In genomic region chr3:29384640-29385039, GRCh38 we compare ENCODE assay signal across 10 cellular contexts.
DNase-seq lines count a peak whose midpoint lies in the region; ATAC-seq, FAIRE-seq and TF ChIP-seq lines count a peak whose summit lies in the region.
"Had no signal": no experiment of that assay in that cellular context is flagged by ENCODE, and none has a peak within 500 bp of the region (broad histone marks: within the 10 kb centered on the region; RNA-seq: fewer than 3 reads in every experiment).

No MANE protein-coding gene starts in this region.

- H3K27me3 ChIP-seq in IMR-90 (ENCODE audit: control insufficient read depth, insufficient read depth, low read length): no peaks in the 10 kb centered on the region
- no peaks in the 10 kb centered on the region for H3K27me3 ChIP-seq in transverse colon
- no peaks in the 10 kb centered on the region for H3K27me3 ChIP-seq in small intestine (ENCODE audit: control insufficient read depth in 2 of 2, insufficient read depth in 2 of 2, low read length in 2 of 2)

- H3K4ac ChIP-seq in IMR-90 (ENCODE audit: low read depth, low read length): no peak overlapping the region

- in situ Hi-C loops in IMR-90 (cut with MboI; ENCODE audit: low sequenced_read_pairs) (no loop called here), transverse colon (cut with MboI; ENCODE audit: low pct_ligation_motif_present in 1 of 4, low pct_unique_long_range_greater_than_20kb in 1 of 4, low sequenced_read_pairs in 3 of 4) (no loop called here)

- peaks cover 3% of the 10 kb centered on the region for H3K36me3 Mint-ChIP-seq in chondrocyte (ENCODE audit: low read depth)

- H3K4me3 Mint-ChIP-seq in chondrocyte (ENCODE audit: unreplicated experiment): peak overlapping the region; percentile 47

- peak overlapping the region; percentile 97 for H3K27ac Mint-ChIP-seq in chondrocyte (ENCODE audit: unreplicated experiment)

- no peak overlapping the region for H4K5ac ChIP-seq in IMR-90 (ENCODE audit: low read depth, low read length)

- H4K91ac ChIP-seq in IMR-90 (ENCODE audit: insufficient read depth, low read depth, low read length): no peak overlapping the region

- H3K4me3 ChIP-seq in IMR-90 (ENCODE audit: insufficient read depth, low read depth, low read length) (no peak overlapping the region), transverse colon (no peak overlapping the region), small intestine (ENCODE audit: low read depth in 1 of 2, low read length in 2 of 2) (no peak overlapping the region)
- H3K4me3 ChIP-seq: lower lobe of right lung had no signal

- no peak for TF ChIP-seq POLR2A in IMR-90 (IDR thresholded peaks at IDR 0.05; ENCODE audit: low read depth, low read length)
- no peak for TF ChIP-seq POLR2A in transverse colon (IDR thresholded peaks at IDR 0.05)

- CTCF ChIA-PET in IMR-90 (lab: Yijun Ruan, JAX): no interaction called here

- peaks cover 30 to 49% of the 10 kb centered on the region in 2 experiments for H3K79me1 ChIP-seq in IMR-90 (ENCODE audit: low read depth in 1 of 2, low read length in 2 of 2)

- peak; percentile 56 for ATAC-seq in IMR-90 (ENCODE audit: low read depth)
- ATAC-seq: lower lobe of right lung had no signal

- no peak for TF ChIP-seq CTCF in IMR-90 (conservative IDR thresholded peaks at IDR 0.05; ENCODE audit: low read depth, low read length)
- TF ChIP-seq CTCF in chondrocyte (IDR thresholded peaks at IDR 0.05): no peak
- no peak for TF ChIP-seq CTCF in transverse colon (IDR thresholded peaks at IDR 0.05)

- POLR2A ChIA-PET in IMR-90 (lab: Charles Lee; ENCODE audit: unreplicated experiment): no interaction called here

- BruUV-seq in IMR-90 (replicated peaks; lab: Mats Ljungman, UMichigan): no TSS peak

- H3K27me3 Mint-ChIP-seq in chondrocyte (ENCODE audit: low read depth): no peaks in the 10 kb centered on the region

- dilution Hi-C loops in IMR-90 (cut with HindIII; ENCODE audit: low sequenced_read_pairs, unreplicated experiment): no loop called here

- no peak for TF ChIP-seq RAD21 in IMR-90 (IDR thresholded peaks at IDR 0.05; ENCODE audit: low read length)

- no peak overlapping the region for H3K14ac ChIP-seq in IMR-90 (replicated peaks; ENCODE audit: low read depth, low read length)

- no peak overlapping the region for H2BK20ac ChIP-seq in IMR-90 (ENCODE audit: low read depth, low read length)

- no peak overlapping the region for H4K8ac ChIP-seq in IMR-90 (ENCODE audit: low read depth in 2 of 2, low read length in 2 of 2)

- no peak overlapping the region for H3K4me2 ChIP-seq in IMR-90 (ENCODE audit: low read depth, low read length)

- H2BK120ac ChIP-seq in IMR-90 (ENCODE audit: low read depth, low read length): no peak overlapping the region

- no peaks in the 10 kb centered on the region for H3K9me1 ChIP-seq in IMR-90 (ENCODE audit: insufficient read depth, low read length)

- peaks cover 2% of the 10 kb centered on the region; the same call in 1 of the 2 replicates for H3K36me3 ChIP-seq in IMR-90 (ENCODE audit: control insufficient read depth, insufficient read depth, low read length)
- H3K36me3 ChIP-seq in transverse colon: no peaks in the 10 kb centered on the region
- no peaks in the 10 kb centered on the region for H3K36me3 ChIP-seq in small intestine (ENCODE audit: control insufficient read depth in 2 of 2, insufficient read depth in 2 of 2, low read length in 2 of 2)
- H3K36me3 ChIP-seq: lower lobe of right lung had no signal

- no peak overlapping the region for H3K23ac ChIP-seq in IMR-90 (ENCODE audit: low read depth, low read length)

- no peak overlapping the region for H3K56ac ChIP-seq in IMR-90 (ENCODE audit: extremely low read depth, insufficient read depth, low read length)

- no peak for FAIRE-seq in small intestine (lab: Jason Lieb, UNC)

- no peak overlapping the region for H2BK5ac ChIP-seq in IMR-90 (ENCODE audit: low read depth, low read length, poor library complexity, severe bottlenecking)

- no peak overlapping the region for H2AK9ac ChIP-seq in IMR-90 (replicated peaks; ENCODE audit: low read depth, low read length, poor library complexity)

- peaks cover 80% of the 10 kb centered on the region for H3K4me1 Mint-ChIP-seq in chondrocyte (ENCODE audit: low read depth)

- intact Hi-C loops in IMR-90 (cut with micrococcal nuclease) (no loop called here), transverse colon (cut with DNase I; ENCODE audit: low total_unique reads) (no loop called here)

- no CpG with 5 or more reads among the region's 6 CpGs for WGBS in IMR-90 (ENCODE audit: extremely low coverage in 2 of 2, insufficient read length in 1 of 2), 2 experiments
- 80 to 81% methylated on average over 4 to 6 of the region's 6 CpGs for WGBS in transverse colon (ENCODE audit: low coverage in 1 of 2), 2 donors
- 66 to 83% (median 76%) methylated on average over 6 of the region's 6 CpGs for WGBS in small intestine, 3 donors

- no peak overlapping the region for H2AK5ac ChIP-seq in IMR-90 (ENCODE audit: low read depth, low read length)

- DNase-seq in IMR-90 (peak; percentile 65), chondrocyte (ENCODE audit: low spot score) (no peak), islet precursor cell (peak; percentile 90), transverse colon (no peak), DMS53 treated with DMSO at 0.1 percent for 48 hours (lab: John Stamatoyannopoulos, UW; ENCODE audit: unreplicated experiment) (no peak), small intestine (no peak)
- DNase-seq in activated naive CD4-positive, alpha-beta T cell treated with Interleukin-2 at 50 U/mL for 16 hours: no peak
- DNase-seq: activated T-cell treated with anti-CD3 and anti-CD28 coated beads, Interleukin-2, amount 50 U/mL, for 48 hours; KG1; lower lobe of right lung had no signal

- H3K27ac ChIP-seq in IMR-90 (ENCODE audit: insufficient read depth, low read length): no peak overlapping the region
- peak overlapping the region in 3 of 4 donors; percentile 2 to 56 (median 35) for H3K27ac ChIP-seq in transverse colon
- H3K27ac ChIP-seq in small intestine (ENCODE audit: low read depth in 1 of 2, low read length in 1 of 2): no peak overlapping the region
- H3K27ac ChIP-seq: lower lobe of right lung had no signal

- H3K9me3 ChIP-seq in IMR-90 (ENCODE audit: control insufficient read depth, insufficient read depth, low read length) (no peaks in the 10 kb centered on the region), transverse colon (no peaks in the 10 kb centered on the region), small intestine (ENCODE audit: control insufficient read depth, low read depth) (no peaks in the 10 kb centered on the region)
- H3K9me3 ChIP-seq: lower lobe of right lung had no signal

- no peak overlapping the region for H2BK15ac ChIP-seq in IMR-90 (ENCODE audit: low read depth, low read length)

- H3K18ac ChIP-seq in IMR-90 (ENCODE audit: low read depth, low read length): peak overlapping the region; percentile 12; the same call in 1 of the 2 replicates

- H4K20me1 ChIP-seq in IMR-90 (ENCODE audit: insufficient read depth, low read length): no peaks in the 10 kb centered on the region

- no peaks in the 10 kb centered on the region for H3K9me3 Mint-ChIP-seq in chondrocyte (ENCODE audit: low read depth)

- H2AFZ ChIP-seq in IMR-90 (replicated peaks; ENCODE audit: low read length, poor library complexity): no peak overlapping the region

- H3K9ac ChIP-seq in IMR-90 (ENCODE audit: low read depth, low read length): no peak overlapping the region

- TF ChIP-seq EP300 in transverse colon (IDR thresholded peaks at IDR 0.05; ENCODE audit: low read depth): no peak

- H3K4me1 ChIP-seq in IMR-90 (ENCODE audit: control insufficient read depth, insufficient read depth, low read length): peaks cover 3% of the 10 kb centered on the region; the same call in 1 of the 2 replicates
- H3K4me1 ChIP-seq in transverse colon: peaks cover 0 to 4% (median 2%) of the 10 kb centered on the region in 4 donors
- no peaks in the 10 kb centered on the region for H3K4me1 ChIP-seq in small intestine (ENCODE audit: control insufficient read depth in 2 of 2, insufficient read depth in 1 of 2, low read depth in 1 of 2, low read length in 1 of 2)

TF ChIP-seq in IMR-90, 13 proteins besides CTCF, POLR2A, EP300 and RAD21:
- no peak for TF ChIP-seq FOS (IDR thresholded peaks at IDR 0.05; ENCODE audit: low read depth, low read length)
- no peak for TF ChIP-seq USF2 (IDR thresholded peaks at IDR 0.05; ENCODE audit: low read depth, low read length)
- TF ChIP-seq MAFK (IDR thresholded peaks at IDR 0.05; ENCODE audit: low read depth, low read length): no peak
- TF ChIP-seq MXI1 (IDR thresholded peaks at IDR 0.05; ENCODE audit: borderline replicate concordance, low read depth, low read length): no peak
- TF ChIP-seq MAZ (IDR thresholded peaks at IDR 0.05; ENCODE audit: borderline replicate concordance, low read depth, low read length): no peak
- no peak for TF ChIP-seq NFE2L2 (IDR thresholded peaks at IDR 0.05; ENCODE audit: low read depth, low read length)

Comparison
In these comparisons a context has a peak if more than half of its experiments do, and no peak if none do; other contexts are left out.
1. DNase-seq: peak in IMR-90 (single experiment) and islet precursor cell (single experiment); none in chondrocyte (single experiment), transverse colon (single experiment), DMS53 treated with DMSO at 0.1 percent for 48 hours (single experiment), activated naive CD4-positive, alpha-beta T cell treated with Interleukin-2 at 50 U/mL for 16 hours (single experiment) and small intestine (single experiment).
2. H3K27ac ChIP-seq: peak in transverse colon (3 of 4); none in IMR-90 (single experiment) and small intestine (0 of 2).